Comparison of ENCODE assay signal across 7 cellular contexts in the genomic region with DNA sequence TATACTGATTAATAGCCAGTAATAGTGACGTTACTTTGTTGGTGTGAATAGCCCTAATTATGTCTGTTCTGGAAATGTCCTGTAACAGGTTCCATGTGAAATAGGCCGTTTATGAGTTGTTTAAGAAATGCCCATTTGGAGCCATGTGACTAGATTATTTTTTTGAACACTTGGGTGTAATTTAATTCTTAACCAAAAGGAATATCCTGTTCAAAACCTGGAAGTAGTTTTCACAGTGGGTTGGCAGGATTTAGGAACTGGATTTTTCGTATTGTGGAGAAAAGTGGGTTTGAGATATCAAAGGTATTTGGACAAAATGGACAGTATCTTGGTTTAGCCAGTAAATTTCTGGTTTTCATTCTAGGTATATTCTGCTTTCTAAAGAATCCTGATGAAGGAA. TPM values are rescaled to one million over a fixed set of nuclear protein-coding genes. Genes with fewer than 3 reads are reported as not detected.
DNase-seq lines count a peak whose midpoint lies in the region; ATAC-seq and TF ChIP-seq lines count a peak whose summit lies in the region.

No MANE protein-coding gene starts in this region.

- peaks cover 4 to 23% (median 19%) of the 10 kb centered on the region in 8 donors for H3K9me3 ChIP-seq in spleen

- H3K9me3 Mint-ChIP-seq in WTC11 = peaks cover 19% of the 10 kb centered on the region

- no peak overlapping the region for H3K27ac Mint-ChIP-seq in WTC11

- H3K4me3 ChIP-seq in HFF-Myc (replicated peaks; ENCODE audit: low read depth, low read length) (peak overlapping the region; percentile 98), iPS-11a (ENCODE audit: low read depth, low read length) (peak overlapping the region; percentile 98), spleen (peak overlapping the region; percentile 60 to 95 (median 74))

- ATAC-seq in WTC11 = no peak
- no peak for ATAC-seq in HG02642 (IDR thresholded peaks at IDR 0.05; ENCODE audit: poor library complexity, unreplicated experiment)
- no peak for ATAC-seq in HG02938 (IDR thresholded peaks at IDR 0.05; ENCODE audit: unreplicated experiment)
- ATAC-seq in GM21360 (IDR thresholded peaks at IDR 0.05; ENCODE audit: unreplicated experiment) = no peak

- H3K27ac ChIP-seq in spleen = peak overlapping the region in 7 of 8 donors; percentile 91 to 98 (median 94)

- POLR2A ChIA-PET in WTC11 (lab: Charles Lee) = no interaction called here

- H3K4me3 Mint-ChIP-seq in WTC11 = peak overlapping the region; percentile 97

- H3K27me3 ChIP-seq in spleen (replicated peaks in 1 of 7) = no peaks in the 10 kb centered on the region

- peaks cover 12% of the 10 kb centered on the region for H3K4me1 Mint-ChIP-seq in WTC11

- no peaks in the 10 kb centered on the region for H3K27me3 Mint-ChIP-seq in WTC11 (ENCODE audit: low read depth)

- peaks cover 0 to 46% (median 19%) of the 10 kb centered on the region in 6 donors for H3K36me3 ChIP-seq in spleen

- CTCF ChIA-PET in WTC11 (lab: Charles Lee) = no interaction called here

- no peak for TF ChIP-seq POLR2A in spleen (IDR thresholded peaks at IDR 0.05)

- DNase-seq in HFF-Myc (ENCODE audit: extremely low read depth, low read depth) (no peak), WTC11 (ENCODE audit: low spot score) (no peak), spleen (no peak)

- H3K36me3 Mint-ChIP-seq in WTC11 = peaks cover 38% of the 10 kb centered on the region

- WGBS in spleen, 5 donors = 13 to 21% (median 16%) methylated on average over 3 of the region's 3 CpGs

- peaks cover 17 to 57% (median 42%) of the 10 kb centered on the region in 6 donors for H3K4me1 ChIP-seq in spleen

- intact Hi-C loops in spleen (cut with DNase I; ENCODE audit: low total_unique reads) = no loop called here

- TF ChIP-seq CTCF in HFF-Myc (IDR thresholded peaks at IDR 0.05; ENCODE audit: low read depth, low read length, missing control alignments) = no peak
- TF ChIP-seq CTCF in WTC11 (IDR thresholded peaks at IDR 0.05) = no peak
- TF ChIP-seq CTCF in spleen (IDR thresholded peaks at IDR 0.05 in 8 of 11, conservative IDR thresholded peaks at IDR 0.05 in 3 of 11) = no peak

TF ChIP-seq in WTC11, 78 proteins besides CTCF, POLR2A, EP300 and RAD21:
- TF ChIP-seq NFYB (CRISPR knock-in tag; conservative IDR thresholded peaks at IDR 0.05; ENCODE audit: low read depth) = no peak
- TF ChIP-seq ZNF138 (CRISPR knock-in tag; conservative IDR thresholded peaks at IDR 0.05) = no peak
- TF ChIP-seq PRDM15 (CRISPR knock-in tag; IDR thresholded peaks at IDR 0.05) = no peak
- TF ChIP-seq GRHL2 (CRISPR knock-in tag; IDR thresholded peaks at IDR 0.05; ENCODE audit: insufficient replicate concordance, severe bottlenecking) = no peak
- no peak for TF ChIP-seq IRF2 (CRISPR knock-in tag; IDR thresholded peaks at IDR 0.05; ENCODE audit: borderline replicate concordance, low read depth)
- TF ChIP-seq, protein P1, sequence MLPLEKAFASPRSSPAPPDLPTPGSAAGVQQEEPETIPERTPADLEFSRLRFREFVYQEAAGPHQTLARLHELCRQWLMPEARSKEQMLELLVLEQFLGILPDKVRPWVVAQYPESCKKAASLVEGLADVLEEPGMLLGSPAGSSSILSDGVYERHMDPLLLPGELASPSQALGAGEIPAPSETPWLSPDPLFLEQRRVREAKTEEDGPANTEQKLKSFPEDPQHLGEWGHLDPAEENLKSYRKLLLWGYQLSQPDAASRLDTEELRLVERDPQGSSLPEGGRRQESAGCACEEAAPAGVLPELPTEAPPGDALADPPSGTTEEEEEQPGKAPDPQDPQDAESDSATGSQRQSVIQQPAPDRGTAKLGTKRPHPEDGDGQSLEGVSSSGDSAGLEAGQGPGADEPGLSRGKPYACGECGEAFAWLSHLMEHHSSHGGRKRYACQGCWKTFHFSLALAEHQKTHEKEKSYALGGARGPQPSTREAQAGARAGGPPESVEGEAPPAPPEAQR (CRISPR knock-in tag; IDR thresholded peaks at IDR 0.05) = no peak
- TF ChIP-seq ZNF232 (CRISPR knock-in tag; IDR thresholded peaks at IDR 0.05) = no peak
- TF ChIP-seq HMGA2 (CRISPR knock-in tag; IDR thresholded peaks at IDR 0.05) = no peak
- TF ChIP-seq ATF1 (CRISPR knock-in tag; IDR thresholded peaks at IDR 0.05) = no peak
- no peak for TF ChIP-seq ZNF317 (CRISPR knock-in tag; IDR thresholded peaks at IDR 0.05; ENCODE audit: borderline replicate concordance, low read depth)
- TF ChIP-seq ZBTB43 (CRISPR knock-in tag; IDR thresholded peaks at IDR 0.05) = no peak
- TF ChIP-seq E2F1 (CRISPR knock-in tag; IDR thresholded peaks at IDR 0.05) = no peak
- TF ChIP-seq KAT7 (CRISPR knock-in tag; IDR thresholded peaks at IDR 0.05; ENCODE audit: borderline replicate concordance) = no peak
- TF ChIP-seq ZNF671 (CRISPR knock-in tag; IDR thresholded peaks at IDR 0.05) = no peak
- TF ChIP-seq ZNF512 (CRISPR knock-in tag; IDR thresholded peaks at IDR 0.05; ENCODE audit: borderline replicate concordance) = no peak
- no peak for TF ChIP-seq NR1H2 (CRISPR knock-in tag; IDR thresholded peaks at IDR 0.05)
- no peak for TF ChIP-seq CREM (CRISPR knock-in tag; IDR thresholded peaks at IDR 0.05)
- TF ChIP-seq USF1 (CRISPR knock-in tag; IDR thresholded peaks at IDR 0.05) = no peak
- TF ChIP-seq ESRRA (CRISPR knock-in tag; IDR thresholded peaks at IDR 0.05; ENCODE audit: borderline replicate concordance) = no peak

RNA-seq across cellular contexts. Expression of gene TENT2, which starts 1.3 kb away (rescaled TPM):
- total RNA-seq in WTC11 (2021) (36.9 to 41.0 TPM (median 40.6 TPM) in 3 replicates), spleen (100 to 1,000 TPM; 107 to 170 (median 134) TPM)
- polyA plus RNA-seq in spleen = 10 to 100 TPM; 33.8 to 47.6 (median 38.2) TPM
